7 cellular contexts compared by ENCODE assay signal in the genomic region with DNA sequence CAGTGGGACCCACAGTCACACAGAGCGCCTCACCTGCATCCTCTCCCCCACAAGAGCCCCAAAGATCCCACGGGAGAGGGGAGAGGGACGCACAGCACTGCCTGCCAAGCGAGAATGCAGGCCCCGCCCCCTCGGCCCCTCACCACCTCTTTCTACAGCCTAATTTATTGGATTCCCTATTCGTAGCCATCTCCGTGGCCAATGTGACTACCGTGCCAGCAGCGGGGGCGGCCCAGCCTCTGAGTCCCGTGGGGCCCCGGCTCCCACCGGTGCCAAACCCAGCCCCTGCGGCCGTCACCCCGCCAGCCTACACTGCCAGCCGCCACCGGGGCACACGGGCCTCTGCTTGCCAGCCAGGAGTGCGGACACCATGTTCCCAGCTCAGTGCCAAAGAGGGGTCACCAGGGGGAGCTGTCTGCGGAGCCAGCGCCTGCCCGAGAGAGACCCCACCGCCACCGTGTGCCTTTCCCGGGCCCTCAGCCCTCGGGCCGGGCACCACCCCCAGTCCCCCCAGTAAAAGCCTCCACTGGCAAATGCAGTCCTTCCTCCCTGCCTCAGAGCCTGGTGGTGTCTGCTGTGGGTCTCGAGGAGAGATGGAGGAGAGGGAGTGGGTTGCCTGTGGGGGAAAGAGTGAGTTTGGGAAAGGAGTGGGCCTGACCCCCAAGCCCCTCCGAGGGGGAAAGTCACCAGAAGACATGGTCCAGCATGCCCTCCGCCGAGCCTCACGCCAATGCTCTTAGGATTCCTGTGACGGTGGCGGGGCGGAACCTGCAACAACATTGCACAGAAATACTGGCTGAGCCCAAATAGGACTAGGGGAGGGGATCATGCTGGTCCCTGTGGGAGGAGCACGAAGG. TPM values are rescaled to one million over a fixed set of nuclear protein-coding genes. Genes with fewer than 3 reads are reported as not detected.
A peak's percentile ranks its signal among the peaks of the same experiment; 100 is the strongest.
DNase-seq lines count a peak whose midpoint lies in the region; ATAC-seq and TF ChIP-seq lines count a peak whose summit lies in the region.
"Had no signal": no experiment of that assay in that cellular context is flagged by ENCODE, and none has a peak within 500 bp of the region (broad histone marks: within the 10 kb centered on the region; RNA-seq: fewer than 3 reads in every experiment).

No MANE protein-coding gene starts in this region.

- TF ChIP-seq CTCF in colonic mucosa (IDR thresholded peaks at IDR 0.05), result no peak
- no peak for TF ChIP-seq CTCF in sigmoid colon (IDR thresholded peaks at IDR 0.05)

- H3K4me1 ChIP-seq in Karpas-422 (ENCODE audit: low read length), result peaks cover 19% of the 10 kb centered on the region
- no peaks in the 10 kb centered on the region for H3K4me1 ChIP-seq in colonic mucosa
- peaks cover 0 to 16% (median 15%) of the 10 kb centered on the region in 4 donors for H3K4me1 ChIP-seq in sigmoid colon

- peak overlapping the region; percentile 52; the same call in 1 of the 2 replicates for H3K9ac ChIP-seq in Karpas-422 (ENCODE audit: low read length)
- peak overlapping the region; percentile 34 to 50 for H3K9ac ChIP-seq in colonic mucosa (ENCODE audit: low read depth in 2 of 2, low read length in 2 of 2)

- no peaks in the 10 kb centered on the region for H3K36me3 ChIP-seq in Karpas-422 (ENCODE audit: insufficient read depth, low read length)
- no peaks in the 10 kb centered on the region for H3K36me3 ChIP-seq in colonic mucosa
- peaks cover 0 to 3% (median 0%) of the 10 kb centered on the region in 4 donors for H3K36me3 ChIP-seq in sigmoid colon

- H3K9me3 ChIP-seq in Karpas-422 (ENCODE audit: low read length) (no peaks in the 10 kb centered on the region), colonic mucosa (no peaks in the 10 kb centered on the region), sigmoid colon (no peaks in the 10 kb centered on the region)

- peak; percentile 65 for DNase-seq in Karpas-422
- DNase-seq in colonic mucosa, result peak; percentile 51
- DNase-seq in sigmoid colon, result peak; percentile 76
- DNase-seq in NAMALWA (ENCODE audit: low spot score), result no peak
- DNase-seq in H4 (ENCODE audit: low spot score), result no peak
- DNase-seq: activated CD4-positive, CD25-positive, alpha-beta regulatory T cell treated with anti-CD3 and anti-CD28 coated beads, Interleukin-2, amount 50 U/mL, for 72 hours had no signal

- H3K27me3 ChIP-seq in Karpas-422 (ENCODE audit: low read length) (no peaks in the 10 kb centered on the region), colonic mucosa (no peaks in the 10 kb centered on the region), sigmoid colon (no peaks in the 10 kb centered on the region)

- H3K4me2 ChIP-seq in Karpas-422 (ENCODE audit: low read depth, low read length, poor library complexity, severe bottlenecking), result peak overlapping the region; percentile 64

- H3K9me2 ChIP-seq in Karpas-422 (replicated peaks; ENCODE audit: insufficient read depth, low read length), result no peaks in the 10 kb centered on the region

- TF ChIP-seq POLR2A in sigmoid colon (IDR thresholded peaks at IDR 0.05), result no peak

- whole genome bisulfite sequencing in sigmoid colon, 2 donors, result 6 to 12% methylated on average over 38 of the region's 38 CpGs

- no peaks in the 10 kb centered on the region for H4K20me1 ChIP-seq in Karpas-422 (ENCODE audit: insufficient read depth, low read depth, low read length)

- H3K4me3 ChIP-seq in Karpas-422 (ENCODE audit: low read length) (peak overlapping the region; percentile 48; the same call in 1 of the 2 replicates), colonic mucosa (peak overlapping the region; percentile 13), sigmoid colon (peak overlapping the region in 3 of 4 donors; percentile 16 to 31 (median 23))

- H3K27ac ChIP-seq in Karpas-422 (ENCODE audit: low read length) (no peak overlapping the region), colonic mucosa (peak overlapping the region; percentile 13), sigmoid colon (peak overlapping the region; percentile 51 to 84 (median 82))

- no peak for TF ChIP-seq EP300 in sigmoid colon (IDR thresholded peaks at IDR 0.05)

- intact Hi-C loops in colonic mucosa (cut with DNase I) (no loop called here), sigmoid colon (cut with DNase I) (no loop called here)

- no peak overlapping the region for H2AFZ ChIP-seq in Karpas-422 (ENCODE audit: low read length)

- ATAC-seq in HG02623 (IDR thresholded peaks at IDR 0.05; ENCODE audit: unreplicated experiment), result no peak

- no peaks in the 10 kb centered on the region for H3K79me2 ChIP-seq in Karpas-422 (ENCODE audit: low read length)

RNA-seq across cellular contexts. Expression of a gene that starts 19.6 kb away (rescaled TPM):
- not detected in 2 replicates for total RNA-seq in Karpas-422 (2014; rRNA removed; shearing (Covaris generic); ENCODE audit: low replicate concordance)
- total RNA-seq in colonic mucosa, result 1 to 10 TPM in 1 of 2 donors, under 1 TPM in 1; 0.57 to 3.7 TPM
- total RNA-seq in sigmoid colon, result 10 to 100 TPM in 3 of 4 donors, 1 to 10 TPM in 1; 9.2 to 50.1 (median 25.7) TPM
- 1 to 10 TPM in 1 of 3 donors, under 1 TPM in 1, not detected in 1; 0.60 to 2.2 TPM for polyA plus RNA-seq in sigmoid colon
- total RNA-seq in H4 (2014; rRNA removed; shearing (Covaris generic)), result 0.60 and 1.6 TPM in 2 replicates

RNA-seq across cellular contexts. Expression of a gene that starts 19.8 kb away (rescaled TPM):
- total RNA-seq in Karpas-422 (2014; rRNA removed; shearing (Covaris generic); ENCODE audit: low replicate concordance), result 1.9 and 4.1 TPM in 2 replicates
- total RNA-seq in colonic mucosa (10 to 100 TPM; 12.7 to 16.8 TPM), sigmoid colon (10 to 100 TPM; 11.0 to 21.3 (median 18.3) TPM)
- polyA plus RNA-seq in sigmoid colon, result 10 to 100 TPM in 1 of 3 donors, 1 to 10 TPM in 2; 1.8 to 12.8 (median 3.2) TPM
- total RNA-seq in H4 (2014; rRNA removed; shearing (Covaris generic)), result 8.6 and 9.1 TPM in 2 replicates

RNA-seq across cellular contexts. Expression of a gene that starts 20.3 kb away (rescaled TPM):
- 99.7 and 110 TPM in 2 replicates for total RNA-seq in Karpas-422 (2014; rRNA removed; shearing (Covaris generic); ENCODE audit: low replicate concordance)
- total RNA-seq in colonic mucosa (100 to 1,000 TPM; 217 to 295 TPM), sigmoid colon (100 to 1,000 TPM in 1 of 4 donors, 10 to 100 TPM in 3; 59.3 to 124 (median 70.4) TPM)
- 100 to 1,000 TPM in 1 of 3 donors, 10 to 100 TPM in 2; 61.3 to 216 (median 70.9) TPM for polyA plus RNA-seq in sigmoid colon
- 233 and 264 TPM in 2 replicates for total RNA-seq in H4 (2014; rRNA removed; shearing (Covaris generic))

RNA-seq across cellular contexts. Expression of a gene that starts 36.4 kb away (rescaled TPM):
- total RNA-seq in Karpas-422 (2014; rRNA removed; shearing (Covaris generic); ENCODE audit: low replicate concordance), result not detected in 2 replicates
- 1 to 10 TPM in 1 of 2 donors, under 1 TPM in 1; 0.64 to 2.3 TPM for total RNA-seq in colonic mucosa
- 10 to 100 TPM in 1 of 4 donors, 1 to 10 TPM in 3; 2.1 to 13.0 (median 6.9) TPM for total RNA-seq in sigmoid colon
- polyA plus RNA-seq in sigmoid colon, result under 1 TPM in 1 of 3 donors, not detected in 2; 0.31 TPM
- total RNA-seq in H4 (2014; rRNA removed; shearing (Covaris generic)), result 0.06 and 0.35 TPM in 2 replicates

RNA-seq across cellular contexts. Expression of a gene that starts 49.7 kb away (rescaled TPM):
- total RNA-seq in Karpas-422 (2014; rRNA removed; shearing (Covaris generic); ENCODE audit: low replicate concordance), result 46.5 and 80.7 TPM in 2 replicates
- total RNA-seq in colonic mucosa (10 to 100 TPM; 80.6 to 92.6 TPM), sigmoid colon (10 to 100 TPM; 54.2 to 89.5 (median 62.7) TPM)
- polyA plus RNA-seq in sigmoid colon, result 10 to 100 TPM; 66.7 to 85.3 (median 76.5) TPM
- 68.9 and 78.0 TPM in 2 replicates for total RNA-seq in H4 (2014; rRNA removed; shearing (Covaris generic))

Comparison
In these comparisons a context has a peak if more than half of its experiments do, and no peak if none do; other contexts are left out.
1. DNase-seq: peak in Karpas-422 (single experiment), colonic mucosa (single experiment) and sigmoid colon (single experiment); none in NAMALWA (single experiment) and H4 (single experiment).
2. Peak in every context shown above with its lines, with median percentiles within 50 percentile points of each other: H3K4me3 ChIP-seq.